ENCODE assay signal across 19 cellular contexts in the genomic region with DNA sequence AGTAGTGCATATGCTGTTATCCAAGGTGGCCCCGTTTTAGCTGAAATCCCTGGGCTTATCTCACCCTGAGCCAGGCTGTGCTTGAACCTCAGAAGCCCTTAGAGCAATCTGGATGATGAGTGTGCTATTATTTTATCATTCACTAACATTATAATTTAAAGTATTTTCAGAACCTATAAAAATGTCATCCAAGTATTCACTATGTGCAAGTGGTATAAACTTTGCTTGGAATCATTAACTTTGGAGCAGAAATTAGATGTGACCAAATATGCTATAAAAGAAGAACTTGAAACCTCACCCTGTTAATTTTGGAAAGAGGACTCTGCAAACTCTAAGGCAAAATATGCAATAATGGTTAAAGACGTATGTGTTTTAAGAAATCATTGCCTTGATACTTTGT.
"Had no signal": no experiment of that assay in that cellular context is flagged by ENCODE, and none has a peak within 500 bp of the region (broad histone marks: within the 10 kb centered on the region; RNA-seq: fewer than 3 reads in every experiment).

No MANE protein-coding gene starts in this region.

- H3K36me3 Mint-ChIP-seq: activated naive CD8-positive, alpha-beta T cell had no signal

- H3K4me3 ChIP-seq: body of pancreas, left ventricle myocardium inferior, prostate gland, thoracic aorta, upper lobe of right lung had no signal

- H3K36me3 ChIP-seq: left ventricle myocardium inferior, prostate gland, thoracic aorta, upper lobe of right lung had no signal

- H3K4me3 Mint-ChIP-seq: activated CD4-positive, alpha-beta T cell treated with anti-CD3 and anti-CD28 coated beads, Interleukin-2, amount 10 ng/mL, durations not matched to agents 24 days and 14 days; activated CD8-positive, alpha-beta T cell treated with anti-CD3 and anti-CD28 coated beads for 36 hours; activated naive CD8-positive, alpha-beta T cell; activated T-helper 1 cell treated with anti-CD3 and anti-CD28 coated beads, Interleukin-12 subunit alpha, Interleukin-12 subunit beta, Interleukin-2, Interleukin-4 antibody, amounts not matched to agents 30 ng/mL and 10 ng/mL and 1 ng/mL, durations not matched to agents 14 hours and 24 hours and 36 hours; stimulated activated naive CD8-positive, alpha-beta T cell treated with anti-CD3 and anti-CD28 coated beads, Interleukin-15, amount 100 ng/mL, for 72 hours had no signal

- H3K27me3 ChIP-seq: body of pancreas, upper lobe of right lung had no signal

- H3K4me1 Mint-ChIP-seq: stimulated activated naive CD8-positive, alpha-beta T cell treated with anti-CD3 and anti-CD28 coated beads, Interleukin-15, amount 100 ng/mL, for 72 hours had no signal

- ATAC-seq: activated CD8-positive, alpha-beta T cell treated with anti-CD3 and anti-CD28 coated beads for 36 hours; body of pancreas; right cardiac atrium; stimulated activated naive CD8-positive, alpha-beta T cell treated with anti-CD3 and anti-CD28 coated beads, Interleukin-15, amount 100 ng/mL, for 72 hours; upper lobe of right lung had no signal

- H3K27ac Mint-ChIP-seq: activated CD8-positive, alpha-beta T cell treated with anti-CD3 and anti-CD28 coated beads for 36 hours; activated naive CD8-positive, alpha-beta T cell; stimulated activated naive CD8-positive, alpha-beta T cell treated with anti-CD3 and anti-CD28 coated beads, Interleukin-15, amount 100 ng/mL, for 72 hours had no signal

- H3K9me3 ChIP-seq: body of pancreas, left ventricle myocardium inferior, prostate gland, thoracic aorta, upper lobe of right lung had no signal

- H3K27ac ChIP-seq: body of pancreas, left ventricle myocardium inferior, prostate gland, thoracic aorta had no signal

- H3K4me1 ChIP-seq: left ventricle myocardium inferior had no signal

- H3K9me3 Mint-ChIP-seq: activated CD4-positive, alpha-beta T cell treated with anti-CD3 and anti-CD28 coated beads, Interleukin-2, amount 10 ng/mL, durations not matched to agents 24 days and 14 days; activated CD8-positive, alpha-beta T cell treated with anti-CD3 and anti-CD28 coated beads for 36 hours; activated T-helper 1 cell treated with anti-CD3 and anti-CD28 coated beads, Interleukin-12 subunit alpha, Interleukin-12 subunit beta, Interleukin-2, Interleukin-4 antibody, amounts not matched to agents 30 ng/mL and 10 ng/mL and 1 ng/mL, durations not matched to agents 14 hours and 24 hours and 36 hours; stimulated activated naive CD8-positive, alpha-beta T cell treated with anti-CD3 and anti-CD28 coated beads, Interleukin-15, amount 100 ng/mL, for 72 hours had no signal

- DNase-seq: activated CD4-positive, alpha-beta T cell treated with anti-CD3 and anti-CD28 coated beads, Interleukin-2, amount 10 ng/mL, durations not matched to agents 24 days and 14 days; activated CD4-positive, CD25-positive, alpha-beta regulatory T cell; activated CD8-positive, alpha-beta T cell treated with anti-CD3 and anti-CD28 coated beads for 36 hours; body of pancreas; foreskin melanocyte; left ventricle myocardium inferior; mammary epithelial cell; occipital lobe; right cardiac atrium; small intestine; stimulated activated CD4-positive, alpha-beta T cell treated with anti-CD3 and anti-CD28 coated beads, Interleukin-15, amount 100 ng/mL, for 24 hours; stimulated activated CD4-positive, alpha-beta T cell treated with anti-CD3 and anti-CD28 coated beads, Interleukin-2, amount 100 ng/mL, for 48 hours; stimulated activated naive CD8-positive, alpha-beta T cell treated with anti-CD3 and anti-CD28 coated beads, Interleukin-15, amount 100 ng/mL, for 72 hours; T-helper 2 cell; upper lobe of right lung had no signal
